Comparison of ENCODE assay signal across 23 cellular contexts in genomic region chr6:122128445-122128844, GRCh38.
"Had no signal": no experiment of that assay in that cellular context is flagged by ENCODE, and none has a peak within 500 bp of the region (broad histone marks: within the 10 kb centered on the region; RNA-seq: fewer than 3 reads in every experiment).

No MANE protein-coding gene starts in this region.

- DNase-seq: activated B cell treated with CpG ODN at 0.5 μM for 24 hours; activated CD4-positive, alpha-beta T cell treated with anti-CD3 and anti-CD28 coated beads for 36 hours; activated CD4-positive, alpha-beta T cell treated with anti-CD3 and anti-CD28 coated beads, Interleukin-2, amount 50 U/mL, for 4 hours; activated CD8-positive, alpha-beta memory T cell treated with anti-CD3 and anti-CD28 coated beads for 24 hours; activated CD8-positive, alpha-beta memory T cell treated with anti-CD3 and anti-CD28 coated beads, Interleukin-2, amount 50 U/mL, for 4 hours; activated T-cell treated with anti-CD3 and anti-CD28 coated beads, Interleukin-2, amount 50 U/mL, for 24 hours; adrenal gland; brain microvascular endothelial cell; pancreas; right lobe of liver; small intestine; stimulated activated CD4-positive, alpha-beta T cell treated with anti-CD3 and anti-CD28 coated beads, Interleukin-2, amount 100 ng/mL, for 24 hours; T1000 had no signal

- H3K36me3 Mint-ChIP-seq: activated naive CD8-positive, alpha-beta T cell; memory B cell; stimulated activated effector memory CD8-positive, alpha-beta T cell treated with anti-CD3 and anti-CD28 coated beads, Interleukin-12 subunit alpha, Interleukin-12 subunit beta, amount 100 ng/mL, for 72 hours; type B pancreatic cell had no signal

- H3K27me3 ChIP-seq: adrenal gland, ascending aorta, brain microvascular endothelial cell, pancreas, right lobe of liver, vagina had no signal

- H3K36me3 ChIP-seq: adrenal gland, ascending aorta, brain microvascular endothelial cell, pancreas, right lobe of liver, thoracic aorta, vagina had no signal

- H3K4me3 ChIP-seq: adrenal gland, ascending aorta, pancreas, right lobe of liver, thoracic aorta, vagina had no signal

- H3K4me1 ChIP-seq: adrenal gland, ascending aorta, pancreas, right lobe of liver, vagina had no signal

- H3K9me3 Mint-ChIP-seq: activated B cell treated with CpG ODN at 0.5 μM for 24 hours; activated T-cell treated with anti-CD3 and anti-CD28 coated beads, Interleukin-2, amount 50 U/mL, for 24 hours; nephron; T-helper 1 cell treated with Interleukin-12 subunit alpha and Interleukin-12 subunit beta and Interleukin-4 antibody, amounts not matched to agents 30 μg/mL and 1 μg/mL, for 36 hours; type B pancreatic cell had no signal

- ATAC-seq: activated CD4-positive, alpha-beta T cell treated with anti-CD3 and anti-CD28 coated beads for 36 hours; activated T-helper 17 cell treated with anti-CD3 and anti-CD28 coated beads, Interleukin-2, amount 50 U/mL, for 72 hours; pancreas; right lobe of liver; stimulated activated effector memory CD8-positive, alpha-beta T cell treated with anti-CD3 and anti-CD28 coated beads, Interleukin-12 subunit alpha, Interleukin-12 subunit beta, amount 100 ng/mL, for 72 hours had no signal

- H3K4me1 Mint-ChIP-seq: activated B cell treated with CpG ODN at 0.5 μM for 24 hours; activated CD4-positive, alpha-beta T cell treated with anti-CD3 and anti-CD28 coated beads for 36 hours; activated T-helper 17 cell treated with anti-CD3 and anti-CD28 coated beads, Interleukin-2, amount 50 U/mL, for 72 hours; memory B cell; stimulated activated effector memory CD8-positive, alpha-beta T cell treated with anti-CD3 and anti-CD28 coated beads, Interleukin-12 subunit alpha, Interleukin-12 subunit beta, amount 100 ng/mL, for 72 hours had no signal

- H3K4me3 Mint-ChIP-seq: activated B cell treated with CpG ODN at 0.5 μM for 24 hours; activated CD4-positive, alpha-beta T cell treated with anti-CD3 and anti-CD28 coated beads for 36 hours; activated naive CD8-positive, alpha-beta T cell; activated T-cell treated with anti-CD3 and anti-CD28 coated beads, Interleukin-2, amount 50 U/mL, for 24 hours; activated T-helper 17 cell treated with anti-CD3 and anti-CD28 coated beads, Interleukin-2, amount 50 U/mL, for 72 hours; memory B cell; nephron; stimulated activated effector memory CD8-positive, alpha-beta T cell treated with anti-CD3 and anti-CD28 coated beads, Interleukin-12 subunit alpha, Interleukin-12 subunit beta, amount 100 ng/mL, for 72 hours; T-helper 1 cell treated with Interleukin-12 subunit alpha and Interleukin-12 subunit beta and Interleukin-4 antibody, amounts not matched to agents 30 μg/mL and 1 μg/mL, for 36 hours; type B pancreatic cell had no signal

- H3K9me3 ChIP-seq: adrenal gland, ascending aorta, pancreas, right lobe of liver, thoracic aorta, vagina had no signal

- H3K27ac Mint-ChIP-seq: activated B cell treated with CpG ODN at 0.5 μM for 24 hours; activated CD4-positive, alpha-beta T cell treated with anti-CD3 and anti-CD28 coated beads for 36 hours; activated naive CD8-positive, alpha-beta T cell; activated T-cell treated with anti-CD3 and anti-CD28 coated beads, Interleukin-2, amount 50 U/mL, for 24 hours; activated T-helper 17 cell treated with anti-CD3 and anti-CD28 coated beads, Interleukin-2, amount 50 U/mL, for 72 hours; memory B cell; stimulated activated effector memory CD8-positive, alpha-beta T cell treated with anti-CD3 and anti-CD28 coated beads, Interleukin-12 subunit alpha, Interleukin-12 subunit beta, amount 100 ng/mL, for 72 hours; T-helper 1 cell treated with Interleukin-12 subunit alpha and Interleukin-12 subunit beta and Interleukin-4 antibody, amounts not matched to agents 30 μg/mL and 1 μg/mL, for 36 hours; type B pancreatic cell had no signal

- H3K27ac ChIP-seq: adrenal gland, ascending aorta, brain microvascular endothelial cell, pancreas, right lobe of liver, thoracic aorta, vagina had no signal

- H3K27me3 Mint-ChIP-seq: activated B cell treated with CpG ODN at 0.5 μM for 24 hours; activated CD4-positive, alpha-beta T cell treated with anti-CD3 and anti-CD28 coated beads for 36 hours; activated T-cell treated with anti-CD3 and anti-CD28 coated beads, Interleukin-2, amount 50 U/mL, for 24 hours; activated T-helper 17 cell treated with anti-CD3 and anti-CD28 coated beads, Interleukin-2, amount 50 U/mL, for 72 hours; memory B cell; type B pancreatic cell had no signal
